ENCODE assay signal across 1 cellular context in genomic region chr19:9037415-9038062, GRCh38.
TF ChIP-seq lines count a peak whose summit lies in the region.

No MANE protein-coding gene starts in this region.

TF ChIP-seq in HCT116, 20 proteins besides CTCF, POLR2A, EP300 and RAD21 (continued from another document):
- TF ChIP-seq YY1 (IDR thresholded peaks at IDR 0.05; ENCODE audit: extremely low read depth, insufficient replicate concordance, low read depth, low read length) = no peak
- no peak for TF ChIP-seq FOSL1 (IDR thresholded peaks at IDR 0.05; ENCODE audit: low read depth)
- TF ChIP-seq SP1 (IDR thresholded peaks at IDR 0.05; ENCODE audit: low read depth) = no peak
- no peak for TF ChIP-seq SRF (IDR thresholded peaks at IDR 0.05; ENCODE audit: low read depth)
- no peak for TF ChIP-seq ZNF274 (IDR thresholded peaks at IDR 0.05; ENCODE audit: low read depth, low read length)
- TF ChIP-seq MAX (IDR thresholded peaks at IDR 0.05) = no peak
- TF ChIP-seq SIN3A (IDR thresholded peaks at IDR 0.05; ENCODE audit: low read depth) = no peak
